ENCODE assay signal across 14 cellular contexts in the genomic region with DNA sequence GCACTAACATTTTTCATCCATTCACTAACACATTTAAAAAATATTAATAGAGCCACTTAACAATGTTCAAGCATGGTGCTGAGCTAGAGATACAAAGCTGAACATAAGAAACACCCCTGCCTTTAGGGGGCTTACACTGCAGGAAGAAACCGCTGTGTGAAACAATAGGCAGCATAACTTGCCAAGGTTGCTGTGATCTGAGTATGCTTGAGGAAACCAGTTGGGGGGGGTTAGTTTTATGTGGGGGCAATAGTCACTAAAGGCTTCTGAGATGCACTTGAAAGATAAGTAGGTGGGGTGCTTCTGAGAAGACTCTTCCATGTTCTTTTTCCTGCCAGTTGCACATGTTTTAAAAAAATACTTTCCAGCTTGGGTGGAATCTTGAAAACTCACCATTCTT. TPM values are rescaled to one million over a fixed set of nuclear protein-coding genes. Genes with fewer than 3 reads are reported as not detected.
DNase-seq lines count a peak whose midpoint lies in the region; ATAC-seq, FAIRE-seq and TF ChIP-seq lines count a peak whose summit lies in the region.
"Had no signal": no experiment of that assay in that cellular context is flagged by ENCODE, and none has a peak within 500 bp of the region (broad histone marks: within the 10 kb centered on the region; RNA-seq: fewer than 3 reads in every experiment).

No MANE protein-coding gene starts in this region.

- TF ChIP-seq CTCF in K562 (IDR thresholded peaks at IDR 0.05 in 2 of 3, conservative IDR thresholded peaks at IDR 0.05 in 1 of 3; ENCODE audit: insufficient read depth in 2 of 3, low read depth in 1 of 3, low read length in 3 of 3) (no peak), nephron progenitor cell (IDR thresholded peaks at IDR 0.05) (no peak), vagina (IDR thresholded peaks at IDR 0.05) (no peak), mucosa of descending colon (IDR thresholded peaks at IDR 0.05) (no peak)

- H3K9me3 ChIP-seq in K562 (replicated peaks; ENCODE audit: control insufficient read depth, insufficient read depth, low read depth, low read length) (no peaks in the 10 kb centered on the region), vagina (no peaks in the 10 kb centered on the region), mucosa of descending colon (no peaks in the 10 kb centered on the region)

- H3K27ac Mint-ChIP-seq in activated CD4-positive, alpha-beta T cell treated with anti-CD3 and anti-CD28 coated beads for 36 hours, result peak overlapping the region; percentile 34
- no peak overlapping the region for H3K27ac Mint-ChIP-seq in nephron progenitor cell

- H3K9me3 Mint-ChIP-seq in activated CD4-positive, alpha-beta T cell treated with anti-CD3 and anti-CD28 coated beads for 36 hours (ENCODE audit: low read depth), result no peaks in the 10 kb centered on the region
- H3K9me3 Mint-ChIP-seq in nephron progenitor cell, result peaks cover 5% of the 10 kb centered on the region

- no peak overlapping the region for H2AFZ ChIP-seq in K562 (ENCODE audit: low read depth, low read length)

- H3K4me1 Mint-ChIP-seq in activated CD4-positive, alpha-beta T cell treated with anti-CD3 and anti-CD28 coated beads for 36 hours, result peaks cover 78% of the 10 kb centered on the region
- H3K4me1 Mint-ChIP-seq in nephron progenitor cell, result peaks cover 60% of the 10 kb centered on the region

- intact Hi-C loops in activated CD4-positive, alpha-beta T cell treated with anti-CD3 and anti-CD28 coated beads for 36 hours (cut with DNase I, micrococcal nuclease), result no loop called here
- intact Hi-C loops in K562 (cut with micrococcal nuclease) (no loop called here), vagina (cut with DNase I) (no loop called here), mucosa of descending colon (cut with DNase I, micrococcal nuclease) (no loop called here)

- H3K36me3 Mint-ChIP-seq in activated CD4-positive, alpha-beta T cell treated with anti-CD3 and anti-CD28 coated beads for 36 hours (ENCODE audit: low read depth), result peaks cover 37% of the 10 kb centered on the region
- peaks cover 28% of the 10 kb centered on the region for H3K36me3 Mint-ChIP-seq in nephron progenitor cell (ENCODE audit: low read depth)

- ATAC-seq in activated CD4-positive, alpha-beta T cell treated with anti-CD3 and anti-CD28 coated beads for 36 hours, result no peak
- no peak for ATAC-seq in K562
- ATAC-seq in mucosa of descending colon, result no peak

- peak overlapping the region; percentile 16; the same call in 1 of the 2 replicates for H3K4me2 ChIP-seq in K562 (ENCODE audit: insufficient read depth, low read length)

- peak; percentile 60 for FAIRE-seq in K562 (lab: Jason Lieb, UNC)
- FAIRE-seq: bronchial epithelial cell had no signal

- TF ChIP-seq RAD21 in K562 (CRISPR knock-in tag; conservative IDR thresholded peaks at IDR 0.05 in 1 of 2, IDR thresholded peaks at IDR 0.05 in 1 of 2), result no peak

- H3K27ac ChIP-seq in K562 (ENCODE audit: extremely low read depth, low read depth, low read length) (peak overlapping the region; percentile 24; the same call in 1 of the 3 replicates), vagina (no peak overlapping the region)

- H3K4me1 ChIP-seq in K562 (replicated peaks in 1 of 2; ENCODE audit: control insufficient read depth in 2 of 2, insufficient read depth in 2 of 2, low read length in 2 of 2) (peaks cover 12 to 28% of the 10 kb centered on the region in 2 experiments; a peak in 4 of 5 replicates), vagina (peaks cover 73% of the 10 kb centered on the region), mucosa of descending colon (ENCODE audit: low read depth) (peaks cover 23% of the 10 kb centered on the region)

- peaks cover 40% of the 10 kb centered on the region for H4K20me1 ChIP-seq in K562 (replicated peaks; ENCODE audit: control insufficient read depth, insufficient read depth, low read length)

- CTCF ChIA-PET in activated CD4-positive, alpha-beta T cell treated with anti-CD3 and anti-CD28 coated beads for 36 hours (lab: Charles Lee), result interaction anchor here (0.7 to 1.5 kb wide), 2 partner anchors 15 to 72 kb away, joined by 3 to 4 read pairs; no protein-coding TSS in a partner anchor
- CTCF ChIA-PET in K562 (lab: Yijun Ruan, JAX; ENCODE audit: low intra/inter-chr PET ratio), result no interaction called here

- H3K9ac ChIP-seq in K562 (ENCODE audit: insufficient read depth in 1 of 2, low read depth in 2 of 2, low read length in 2 of 2), result no peak overlapping the region

- 22% methylated on average over 1 of the region's 1 CpG for WGBS in K562 (ENCODE audit: insufficient coverage, low coverage, missing lambda C conversion rate)

- H3K9me1 ChIP-seq in K562 (ENCODE audit: control insufficient read depth, insufficient read depth, low read length), result no peaks in the 10 kb centered on the region

- no TSS peak for BruUV-seq in K562 (replicated peaks; lab: Mats Ljungman, UMichigan)

- H3K79me2 ChIP-seq in K562 (ENCODE audit: control insufficient read depth, insufficient read depth, low read length), result peaks cover 78% of the 10 kb centered on the region

- POLR2A ChIA-PET in activated CD4-positive, alpha-beta T cell treated with anti-CD3 and anti-CD28 coated beads for 36 hours (lab: Charles Lee), result interaction anchor here (0.9 kb wide), 1 partner anchor 29 kb away, joined by 3 read pairs; a partner anchor contains a TSS
- POLR2A ChIA-PET in K562 (lab: Yijun Ruan, JAX), result interaction anchor here (0.7 kb wide), 1 partner anchor 646 kb away, joined by 5 read pairs; no protein-coding TSS in a partner anchor

- H3K36me3 ChIP-seq in K562 (ENCODE audit: control insufficient read depth, insufficient read depth, low read length), result peaks cover 37% of the 10 kb centered on the region
- H3K36me3 ChIP-seq in vagina, result no peaks in the 10 kb centered on the region
- H3K36me3 ChIP-seq in mucosa of descending colon (ENCODE audit: low read depth), result no peaks in the 10 kb centered on the region

- H3K27me3 Mint-ChIP-seq in activated CD4-positive, alpha-beta T cell treated with anti-CD3 and anti-CD28 coated beads for 36 hours, result no peaks in the 10 kb centered on the region
- no peaks in the 10 kb centered on the region for H3K27me3 Mint-ChIP-seq in nephron progenitor cell (ENCODE audit: low read depth, poor library complexity)

- peak overlapping the region; percentile 90 for H3K4me3 Mint-ChIP-seq in activated CD4-positive, alpha-beta T cell treated with anti-CD3 and anti-CD28 coated beads for 36 hours
- peak overlapping the region; percentile 49 for H3K4me3 Mint-ChIP-seq in nephron progenitor cell

- in situ Hi-C loops in K562 (cut with MboI), result no loop called here

- H3K4me3 ChIP-seq in Jurkat, Clone E6-1 (ENCODE audit: low read length), result no peak overlapping the region
- H3K4me3 ChIP-seq in K562 (no peak overlapping the region), vagina (no peak overlapping the region), mucosa of descending colon (no peak overlapping the region)
- H3K4me3 ChIP-seq: skin epidermis had no signal

- TF ChIP-seq POLR2A in K562 (conservative IDR thresholded peaks at IDR 0.05), result no peak
- TF ChIP-seq POLR2A in vagina (IDR thresholded peaks at IDR 0.05), result no peak

- no peak for TF ChIP-seq EP300 in K562 (IDR thresholded peaks at IDR 0.05; ENCODE audit: low read length)

- no peak for DNase-seq in activated CD4-positive, alpha-beta T cell treated with anti-CD3 and anti-CD28 coated beads for 36 hours
- no peak for DNase-seq in activated CD4-positive, alpha-beta T cell treated with anti-CD3 and anti-CD28 coated beads, Interleukin-2, amount 50 U/mL, for 1 hour
- DNase-seq in Jurkat, Clone E6-1 (ENCODE audit: low read depth, low spot score), result peak; percentile 82
- DNase-seq in K562 (ENCODE audit: extremely low read depth in 1 of 4, low spot score in 3 of 4) (peak in 1 of 4 experiments; percentile 41), nephron progenitor cell (no peak), vagina (ENCODE audit: extremely low spot score in 2 of 2) (no peak), mucosa of descending colon (no peak), DMS153 treated with DMSO at 0.1 percent for 48 hours (lab: John Stamatoyannopoulos, UW; ENCODE audit: unreplicated experiment) (no peak)
- DNase-seq: ACHN, foreskin melanocyte, NCI-H2029 had no signal

- no peaks in the 10 kb centered on the region for H3K27me3 ChIP-seq in K562 (ENCODE audit: control insufficient read depth in 2 of 2, insufficient read depth in 2 of 2, low read length in 2 of 2)
- no peaks in the 10 kb centered on the region for H3K27me3 ChIP-seq in vagina

RNA-seq across cellular contexts. Expression of a gene that starts 2.8 kb away (rescaled TPM):
- total RNA-seq in activated CD4-positive, alpha-beta T cell treated with anti-CD3 and anti-CD28 coated beads for 36 hours, result 100 to 1,000 TPM; 206 to 246 TPM
- 223 TPM for polyA plus RNA-seq in Jurkat, Clone E6-1 (2012; ENCODE audit: insufficient read depth, insufficient read length)
- total RNA-seq in K562 (2011; cell fraction: chromatin; rRNA removed; ENCODE audit: low replicate concordance), result 96.3 and 236 TPM in 2 replicates
- total RNA-seq in K562 (2011; cell fraction: nucleolus; rRNA removed), result 32.2 and 43.0 TPM in 2 replicates
- 66.7 and 73.8 TPM in 2 replicates for total RNA-seq in K562 (2011; cell fraction: nucleoplasm; rRNA removed)
- total RNA-seq in K562 (2014; rRNA removed) (82.8 and 86.5 TPM in 2 replicates), K562 (2014; rRNA removed; fragmentation: Illumina TruSeq; extraction: Trizol) (124 and 148 TPM in 2 replicates), K562 (2015; rRNA removed; fragmentation: Illumina TruSeq; extraction: Trizol) (123 and 125 TPM in 2 replicates), K562 (2021) (144 and 145 TPM in 2 replicates), vagina (50.6 TPM), mucosa of descending colon (100 to 1,000 TPM in 1 of 3 donors, 10 to 100 TPM in 2; 87.4 to 100 (median 90.8) TPM)
- polyA plus RNA-seq in K562 (2011; rRNA removed) (51.7 and 53.2 TPM in 2 replicates), K562 (2014; fragmentation: Illumina TruSeq; extraction: Trizol) (194 and 217 TPM in 2 replicates), K562 (2014; fragmentation: Nextera tagmentation; extraction: Ambion mirVana) (10 to 100 TPM; 23.6 to 25.8 TPM), K562 (2014; rRNA removed) (139 and 141 TPM in 2 replicates)
- 15.8 and 25.6 TPM in 2 replicates for polyA plus RNA-seq in K562 (2011; cell fraction: cytosol; rRNA removed)
- 113 and 117 TPM in 2 replicates for polyA plus RNA-seq in K562 (2011; cell fraction: nucleus; rRNA removed)
- 102 and 131 TPM in 2 replicates for polyA plus RNA-seq in K562 (2012)
- polyA minus RNA-seq in K562 (2011; rRNA and poly(A)+ RNA removed), result 33.3 and 36.7 TPM in 2 replicates
- 27.6 and 31.4 TPM in 2 replicates for polyA minus RNA-seq in K562 (2011; cell fraction: cytosol; rRNA and poly(A)+ RNA removed)
- 27.5 and 50.4 TPM in 2 replicates for polyA minus RNA-seq in K562 (2011; cell fraction: nucleus; rRNA and poly(A)+ RNA removed)

RNA-seq across cellular contexts. Expression of a gene that starts 29.5 kb away (rescaled TPM):
- total RNA-seq in activated CD4-positive, alpha-beta T cell treated with anti-CD3 and anti-CD28 coated beads for 36 hours, result 100 to 1,000 TPM; 659 to 980 TPM
- polyA plus RNA-seq in Jurkat, Clone E6-1 (2012; ENCODE audit: insufficient read depth, insufficient read length), result not detected
- total RNA-seq in K562 (2011; cell fraction: chromatin; rRNA removed; ENCODE audit: low replicate concordance), result not detected in 2 replicates
- not detected in 2 replicates for total RNA-seq in K562 (2011; cell fraction: nucleolus; rRNA removed)
- not detected in 2 replicates for total RNA-seq in K562 (2011; cell fraction: nucleoplasm; rRNA removed)
- total RNA-seq in K562 (2014; rRNA removed) (not detected in 2 replicates), K562 (2014; rRNA removed; fragmentation: Illumina TruSeq; extraction: Trizol) (not detected in 2 replicates), K562 (2015; rRNA removed; fragmentation: Illumina TruSeq; extraction: Trizol) (not detected in 2 replicates), K562 (2021) (0.95 and 1.1 TPM in 2 replicates), vagina (not detected), mucosa of descending colon (1 to 10 TPM; 1.2 to 3.7 (median 2.1) TPM)
- polyA plus RNA-seq in K562 (2011; rRNA removed) (not detected in 2 replicates), K562 (2014; fragmentation: Illumina TruSeq; extraction: Trizol) (not detected in 2 replicates), K562 (2014; fragmentation: Nextera tagmentation; extraction: Ambion mirVana) (not detected), K562 (2014; rRNA removed) (not detected in 2 replicates)
- polyA plus RNA-seq in K562 (2011; cell fraction: cytosol; rRNA removed), result not detected in 2 replicates
- not detected in 2 replicates for polyA plus RNA-seq in K562 (2011; cell fraction: nucleus; rRNA removed)
- 0.03 and 0.19 TPM in 2 replicates for polyA plus RNA-seq in K562 (2012)
- polyA minus RNA-seq in K562 (2011; rRNA and poly(A)+ RNA removed), result not detected in 2 replicates
- not detected in 2 replicates for polyA minus RNA-seq in K562 (2011; cell fraction: cytosol; rRNA and poly(A)+ RNA removed)
- not detected in 2 replicates for polyA minus RNA-seq in K562 (2011; cell fraction: nucleus; rRNA and poly(A)+ RNA removed)
- total RNA-seq: bronchial epithelial cell, RPMI7951 had no signal

Comparison
In these comparisons a context has a peak if more than half of its experiments do, and no peak if none do; other contexts are left out.
1. RNA of a gene that starts 29.5 kb away (total RNA-seq): 659 to 980 TPM in activated CD4-positive, alpha-beta T cell treated with anti-CD3 and anti-CD28 coated beads for 36 hours; 1.2 to 3.7 TPM in mucosa of descending colon, 0.95 to 1.1 TPM in K562 and not detected in vagina (single experiment); every median in the first group is over 100 times any median in the second.